Comparison of ENCODE assay signal across 10 cellular contexts in the genomic region with DNA sequence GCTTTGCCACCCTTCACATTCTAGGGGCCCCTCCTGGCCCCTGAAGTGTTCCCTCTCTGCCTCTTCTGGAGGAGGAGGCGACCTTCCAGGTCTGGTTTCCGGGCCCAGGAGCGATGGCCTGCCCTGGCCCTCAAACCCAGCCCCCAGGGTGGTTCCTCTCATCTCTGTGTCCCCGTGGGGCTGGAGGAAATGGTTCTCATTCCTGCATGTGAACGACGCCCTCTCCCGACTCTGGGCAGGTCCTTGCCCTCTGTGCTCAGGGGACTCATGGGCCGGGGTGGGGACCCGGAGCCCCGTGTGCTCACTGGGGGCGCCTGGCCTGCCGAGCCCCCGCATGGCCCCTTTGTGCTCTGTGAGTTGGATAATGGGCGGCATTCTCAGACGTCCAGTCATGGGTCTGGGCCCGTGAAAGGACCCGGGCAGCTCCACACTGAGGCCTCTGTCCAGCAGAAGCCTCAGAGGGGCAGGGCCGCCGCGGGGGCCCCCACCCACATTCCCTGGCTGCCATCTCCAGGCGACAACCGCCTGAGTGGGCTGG. TPM values are rescaled to one million over a fixed set of nuclear protein-coding genes. Genes with fewer than 3 reads are reported as not detected.
A peak's percentile ranks its signal among the peaks of the same experiment; 100 is the strongest.
DNase-seq lines count a peak whose midpoint lies in the region; ATAC-seq and TF ChIP-seq lines count a peak whose summit lies in the region.
"Had no signal": no experiment of that assay in that cellular context is flagged by ENCODE, and none has a peak within 500 bp of the region (broad histone marks: within the 10 kb centered on the region; RNA-seq: fewer than 3 reads in every experiment).

No MANE protein-coding gene starts in this region.

- DNase-seq in COLO829 (ENCODE audit: low spot score) (peak; percentile 83), WTC11 (ENCODE audit: low spot score) (peak; percentile 60), hepatic stellate cell (ENCODE audit: low spot score) (peak; percentile 82), sciatic nerve (ENCODE audit: low spot score) (no peak), T1000 (lab: John Stamatoyannopoulos, UW) (no peak)
- DNase-seq in activated T-cell treated with anti-CD3 and anti-CD28 coated beads, Interleukin-2, amount 50 U/mL, for 48 hours, result no peak

- peaks cover 9% of the 10 kb centered on the region for H3K27me3 Mint-ChIP-seq in WTC11 (ENCODE audit: low read depth)

- H3K4me1 Mint-ChIP-seq in WTC11, result peaks cover 39% of the 10 kb centered on the region

- ATAC-seq in WTC11 (peak; percentile 72), sciatic nerve (peak; percentile 23), HG03175 (IDR thresholded peaks at IDR 0.05; ENCODE audit: unreplicated experiment) (no peak), HG02970 (IDR thresholded peaks at IDR 0.05; ENCODE audit: low FRiP score, unreplicated experiment) (no peak)
- ATAC-seq: stimulated activated effector memory CD8-positive, alpha-beta T cell treated with anti-CD3 and anti-CD28 coated beads, Interleukin-12 subunit alpha, Interleukin-12 subunit beta, amount 100 ng/mL, for 72 hours had no signal

- POLR2A ChIA-PET in WTC11 (lab: Charles Lee), result no interaction called here

- CTCF ChIA-PET in WTC11 (lab: Charles Lee), result interaction anchor here (3.3 kb wide), 1 partner anchor 122 kb away, joined by 16 read pairs; no protein-coding TSS in a partner anchor

- H3K9me3 Mint-ChIP-seq in WTC11, result no peaks in the 10 kb centered on the region
- H3K9me3 Mint-ChIP-seq: stimulated activated effector memory CD8-positive, alpha-beta T cell treated with anti-CD3 and anti-CD28 coated beads, Interleukin-12 subunit alpha, Interleukin-12 subunit beta, amount 100 ng/mL, for 72 hours had no signal

- intact Hi-C loops in sciatic nerve (cut with DNase I), result no loop called here

- H3K27ac Mint-ChIP-seq in WTC11, result peak overlapping the region; percentile 74
- H3K27ac Mint-ChIP-seq: stimulated activated effector memory CD8-positive, alpha-beta T cell treated with anti-CD3 and anti-CD28 coated beads, Interleukin-12 subunit alpha, Interleukin-12 subunit beta, amount 100 ng/mL, for 72 hours had no signal

- TF ChIP-seq CTCF in WTC11 (IDR thresholded peaks at IDR 0.05), result no peak

- H3K36me3 Mint-ChIP-seq in WTC11, result no peaks in the 10 kb centered on the region
- H3K36me3 Mint-ChIP-seq: brain had no signal

- no peak overlapping the region for H3K4me3 Mint-ChIP-seq in WTC11
- H3K4me3 Mint-ChIP-seq: stimulated activated effector memory CD8-positive, alpha-beta T cell treated with anti-CD3 and anti-CD28 coated beads, Interleukin-12 subunit alpha, Interleukin-12 subunit beta, amount 100 ng/mL, for 72 hours had no signal

TF ChIP-seq in WTC11, 78 proteins besides CTCF, POLR2A, EP300 and RAD21 (continues in another document):
- TF ChIP-seq JUN (CRISPR knock-in tag; IDR thresholded peaks at IDR 0.05), result no peak
- TF ChIP-seq, protein P1, sequence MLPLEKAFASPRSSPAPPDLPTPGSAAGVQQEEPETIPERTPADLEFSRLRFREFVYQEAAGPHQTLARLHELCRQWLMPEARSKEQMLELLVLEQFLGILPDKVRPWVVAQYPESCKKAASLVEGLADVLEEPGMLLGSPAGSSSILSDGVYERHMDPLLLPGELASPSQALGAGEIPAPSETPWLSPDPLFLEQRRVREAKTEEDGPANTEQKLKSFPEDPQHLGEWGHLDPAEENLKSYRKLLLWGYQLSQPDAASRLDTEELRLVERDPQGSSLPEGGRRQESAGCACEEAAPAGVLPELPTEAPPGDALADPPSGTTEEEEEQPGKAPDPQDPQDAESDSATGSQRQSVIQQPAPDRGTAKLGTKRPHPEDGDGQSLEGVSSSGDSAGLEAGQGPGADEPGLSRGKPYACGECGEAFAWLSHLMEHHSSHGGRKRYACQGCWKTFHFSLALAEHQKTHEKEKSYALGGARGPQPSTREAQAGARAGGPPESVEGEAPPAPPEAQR (CRISPR knock-in tag; IDR thresholded peaks at IDR 0.05), result no peak
- TF ChIP-seq, protein P2, sequence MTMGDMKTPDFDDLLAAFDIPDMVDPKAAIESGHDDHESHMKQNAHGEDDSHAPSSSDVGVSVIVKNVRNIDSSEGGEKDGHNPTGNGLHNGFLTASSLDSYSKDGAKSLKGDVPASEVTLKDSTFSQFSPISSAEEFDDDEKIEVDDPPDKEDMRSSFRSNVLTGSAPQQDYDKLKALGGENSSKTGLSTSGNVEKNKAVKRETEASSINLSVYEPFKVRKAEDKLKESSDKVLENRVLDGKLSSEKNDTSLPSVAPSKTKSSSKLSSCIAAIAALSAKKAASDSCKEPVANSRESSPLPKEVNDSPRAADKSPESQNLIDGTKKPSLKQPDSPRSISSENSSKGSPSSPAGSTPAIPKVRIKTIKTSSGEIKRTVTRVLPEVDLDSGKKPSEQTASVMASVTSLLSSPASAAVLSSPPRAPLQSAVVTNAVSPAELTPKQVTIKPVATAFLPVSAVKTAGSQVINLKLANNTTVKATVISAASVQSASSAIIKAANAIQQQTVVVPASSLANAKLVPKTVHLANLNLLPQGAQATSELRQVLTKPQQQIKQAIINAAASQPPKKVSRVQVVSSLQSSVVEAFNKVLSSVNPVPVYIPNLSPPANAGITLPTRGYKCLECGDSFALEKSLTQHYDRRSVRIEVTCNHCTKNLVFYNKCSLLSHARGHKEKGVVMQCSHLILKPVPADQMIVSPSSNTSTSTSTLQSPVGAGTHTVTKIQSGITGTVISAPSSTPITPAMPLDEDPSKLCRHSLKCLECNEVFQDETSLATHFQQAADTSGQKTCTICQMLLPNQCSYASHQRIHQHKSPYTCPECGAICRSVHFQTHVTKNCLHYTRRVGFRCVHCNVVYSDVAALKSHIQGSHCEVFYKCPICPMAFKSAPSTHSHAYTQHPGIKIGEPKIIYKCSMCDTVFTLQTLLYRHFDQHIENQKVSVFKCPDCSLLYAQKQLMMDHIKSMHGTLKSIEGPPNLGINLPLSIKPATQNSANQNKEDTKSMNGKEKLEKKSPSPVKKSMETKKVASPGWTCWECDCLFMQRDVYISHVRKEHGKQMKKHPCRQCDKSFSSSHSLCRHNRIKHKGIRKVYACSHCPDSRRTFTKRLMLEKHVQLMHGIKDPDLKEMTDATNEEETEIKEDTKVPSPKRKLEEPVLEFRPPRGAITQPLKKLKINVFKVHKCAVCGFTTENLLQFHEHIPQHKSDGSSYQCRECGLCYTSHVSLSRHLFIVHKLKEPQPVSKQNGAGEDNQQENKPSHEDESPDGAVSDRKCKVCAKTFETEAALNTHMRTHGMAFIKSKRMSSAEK (CRISPR knock-in tag; IDR thresholded peaks at IDR 0.05; ENCODE audit: borderline replicate concordance), result no peak
- no peak for TF ChIP-seq ELF4 (CRISPR knock-in tag; IDR thresholded peaks at IDR 0.05; ENCODE audit: low read depth)
- no peak for TF ChIP-seq NR3C1 (CRISPR knock-in tag; conservative IDR thresholded peaks at IDR 0.05; ENCODE audit: low read depth)
- TF ChIP-seq, protein P3, sequence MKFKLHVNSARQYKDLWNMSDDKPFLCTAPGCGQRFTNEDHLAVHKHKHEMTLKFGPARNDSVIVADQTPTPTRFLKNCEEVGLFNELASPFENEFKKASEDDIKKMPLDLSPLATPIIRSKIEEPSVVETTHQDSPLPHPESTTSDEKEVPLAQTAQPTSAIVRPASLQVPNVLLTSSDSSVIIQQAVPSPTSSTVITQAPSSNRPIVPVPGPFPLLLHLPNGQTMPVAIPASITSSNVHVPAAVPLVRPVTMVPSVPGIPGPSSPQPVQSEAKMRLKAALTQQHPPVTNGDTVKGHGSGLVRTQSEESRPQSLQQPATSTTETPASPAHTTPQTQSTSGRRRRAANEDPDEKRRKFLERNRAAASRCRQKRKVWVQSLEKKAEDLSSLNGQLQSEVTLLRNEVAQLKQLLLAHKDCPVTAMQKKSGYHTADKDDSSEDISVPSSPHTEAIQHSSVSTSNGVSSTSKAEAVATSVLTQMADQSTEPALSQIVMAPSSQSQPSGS (CRISPR knock-in tag; IDR thresholded peaks at IDR 0.05; ENCODE audit: borderline replicate concordance, low read depth), result no peak
- TF ChIP-seq MXD4 (CRISPR knock-in tag; IDR thresholded peaks at IDR 0.05; ENCODE audit: borderline replicate concordance), result no peak
- TF ChIP-seq, protein P4, sequence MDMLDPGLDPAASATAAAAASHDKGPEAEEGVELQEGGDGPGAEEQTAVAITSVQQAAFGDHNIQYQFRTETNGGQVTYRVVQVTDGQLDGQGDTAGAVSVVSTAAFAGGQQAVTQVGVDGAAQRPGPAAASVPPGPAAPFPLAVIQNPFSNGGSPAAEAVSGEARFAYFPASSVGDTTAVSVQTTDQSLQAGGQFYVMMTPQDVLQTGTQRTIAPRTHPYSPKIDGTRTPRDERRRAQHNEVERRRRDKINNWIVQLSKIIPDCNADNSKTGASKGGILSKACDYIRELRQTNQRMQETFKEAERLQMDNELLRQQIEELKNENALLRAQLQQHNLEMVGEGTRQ (CRISPR knock-in tag; IDR thresholded peaks at IDR 0.05), result 0 out of 2 replicates have a peak, but pooled peaks have one; percentile 15
- 0 out of 2 replicates have a peak, but pooled peaks have one; percentile 37 for TF ChIP-seq SP1 (CRISPR knock-in tag; conservative IDR thresholded peaks at IDR 0.05)
- no peak for TF ChIP-seq CBFB (CRISPR knock-in tag; IDR thresholded peaks at IDR 0.05; ENCODE audit: low read depth)
- no peak for TF ChIP-seq SOX15 (CRISPR knock-in tag; IDR thresholded peaks at IDR 0.05)
- TF ChIP-seq, protein P5, sequence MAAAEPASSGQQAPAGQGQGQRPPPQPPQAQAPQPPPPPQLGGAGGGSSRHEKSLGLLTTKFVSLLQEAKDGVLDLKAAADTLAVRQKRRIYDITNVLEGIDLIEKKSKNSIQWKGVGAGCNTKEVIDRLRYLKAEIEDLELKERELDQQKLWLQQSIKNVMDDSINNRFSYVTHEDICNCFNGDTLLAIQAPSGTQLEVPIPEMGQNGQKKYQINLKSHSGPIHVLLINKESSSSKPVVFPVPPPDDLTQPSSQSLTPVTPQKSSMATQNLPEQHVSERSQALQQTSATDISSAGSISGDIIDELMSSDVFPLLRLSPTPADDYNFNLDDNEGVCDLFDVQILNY (CRISPR knock-in tag; IDR thresholded peaks at IDR 0.05), result no peak

RNA-seq across cellular contexts. Expression of a gene that starts 5.4 kb away (rescaled TPM):
- total RNA-seq in WTC11 (2021), result 56.7 to 63.9 TPM (median 57.4 TPM) in 3 replicates
- total RNA-seq in sciatic nerve, result 319 TPM

Comparison
In these comparisons a context has a peak if more than half of its experiments do, and no peak if none do; other contexts are left out.
1. DNase-seq: peak in COLO829 (single experiment), WTC11 (single experiment) and hepatic stellate cell (single experiment); none in sciatic nerve (single experiment), T1000 (single experiment) and activated T-cell treated with anti-CD3 and anti-CD28 coated beads, Interleukin-2, amount 50 U/mL, for 48 hours (0 of 2).
2. ATAC-seq: peak in WTC11 (single experiment) and sciatic nerve (single experiment); none in HG03175 (single experiment) and HG02970 (single experiment).